18 cellular contexts compared by ENCODE assay signal in genomic region chr2:194060269-194060668, GRCh38.
"Had no signal": no experiment of that assay in that cellular context is flagged by ENCODE, and none has a peak within 500 bp of the region (broad histone marks: within the 10 kb centered on the region; RNA-seq: fewer than 3 reads in every experiment).

No MANE protein-coding gene starts in this region.

- H3K27ac ChIP-seq: brain microvascular endothelial cell, left lung, tibial artery had no signal

- DNase-seq: activated CD4-positive, alpha-beta T cell treated with anti-CD3 and anti-CD28 coated beads for 48 hours; activated CD4-positive, CD25-positive, alpha-beta regulatory T cell; activated CD8-positive, alpha-beta memory T cell treated with anti-CD3 and anti-CD28 coated beads for 24 hours; activated CD8-positive, alpha-beta memory T cell treated with anti-CD3 and anti-CD28 coated beads, Interleukin-2, amount 50 U/mL, for 48 hours; activated effector memory CD4-positive, alpha-beta T cell treated with anti-CD3 and anti-CD28 coated beads, Interleukin-2, amount 50 U/mL, for 16 hours; activated naive CD4-positive, alpha-beta T cell treated with anti-CD3 and anti-CD28 coated beads, Interleukin-2, amount 50 U/mL, for 16 hours; activated T-cell treated with anti-CD3 and anti-CD28 coated beads, Interleukin-2, amount 50 U/mL, for 72 hours; aorta; brain microvascular endothelial cell; central memory CD4-positive, alpha-beta T cell; erythroblast; foreskin melanocyte; head of caudate nucleus; left lung; mammary epithelial cell; stimulated activated naive CD4-positive, alpha-beta T cell treated with Interleukin-2 at 50 U/mL for 16 hours; tibial artery had no signal

- H3K36me3 ChIP-seq: brain microvascular endothelial cell, left lung, tibial artery had no signal

- H3K9me3 ChIP-seq: tibial artery had no signal

- H3K27me3 ChIP-seq: brain microvascular endothelial cell, left lung, tibial artery had no signal

- H3K4me3 ChIP-seq: left lung, tibial artery had no signal

- H3K4me1 Mint-ChIP-seq: neural crest cell had no signal

- H3K27ac Mint-ChIP-seq: activated T-cell treated with anti-CD3 and anti-CD28 coated beads, Interleukin-2, amount 50 U/mL, for 72 hours had no signal

- H3K4me3 Mint-ChIP-seq: activated T-cell treated with anti-CD3 and anti-CD28 coated beads, Interleukin-2, amount 50 U/mL, for 72 hours; neural crest cell had no signal

- ATAC-seq: activated T-cell treated with anti-CD3 and anti-CD28 coated beads, Interleukin-2, amount 50 U/mL, for 72 hours; left lung had no signal
